Comparison of ENCODE assay signal across 9 cellular contexts in genomic region chr2:37809525-37809924, GRCh38.
A peak's percentile ranks its signal among the peaks of the same experiment; 100 is the strongest.
DNase-seq lines count a peak whose midpoint lies in the region; ATAC-seq and TF ChIP-seq lines count a peak whose summit lies in the region.
"Had no signal": no experiment of that assay in that cellular context is flagged by ENCODE, and none has a peak within 500 bp of the region (broad histone marks: within the 10 kb centered on the region; RNA-seq: fewer than 3 reads in every experiment).

No MANE protein-coding gene starts in this region.

- peaks cover 4% of the 10 kb centered on the region for H3K9me3 ChIP-seq in RWPE2 (ENCODE audit: severe bottlenecking)
- H3K9me3 ChIP-seq in sigmoid colon: no peaks in the 10 kb centered on the region

- no peaks in the 10 kb centered on the region for H3K9me3 Mint-ChIP-seq in natural killer cell treated with Interleukin-12 subunit alpha and Interleukin-12 subunit beta and Interleukin-15 and Interleukin-18, amount 100 ng/mL, for 72 hours

- no peak overlapping the region for H3K4me3 Mint-ChIP-seq in natural killer cell treated with Interleukin-12 subunit alpha and Interleukin-12 subunit beta and Interleukin-15 and Interleukin-18, amount 100 ng/mL, for 72 hours

- H3K4me1 Mint-ChIP-seq in natural killer cell treated with Interleukin-12 subunit alpha and Interleukin-12 subunit beta and Interleukin-15 and Interleukin-18, amount 100 ng/mL, for 72 hours (ENCODE audit: low read depth in 2 of 2): peaks cover 0 to 6% of the 10 kb centered on the region in 2 donors

- no peaks in the 10 kb centered on the region for H3K27me3 ChIP-seq in H7 (ENCODE audit: control insufficient read depth, insufficient read depth, low read length)
- H3K27me3 ChIP-seq in RWPE2 (ENCODE audit: insufficient read depth, poor library complexity, severe bottlenecking): no peaks in the 10 kb centered on the region
- H3K27me3 ChIP-seq in sigmoid colon: no peaks in the 10 kb centered on the region

- peaks cover 0 to 3% of the 10 kb centered on the region in 2 donors for H3K27me3 Mint-ChIP-seq in natural killer cell treated with Interleukin-12 subunit alpha and Interleukin-12 subunit beta and Interleukin-15 and Interleukin-18, amount 100 ng/mL, for 72 hours

- H3K27ac ChIP-seq in RWPE2 (ENCODE audit: poor library complexity, severe bottlenecking) (no peak overlapping the region), sigmoid colon (peak overlapping the region; percentile 52 to 82 (median 66))

- intact Hi-C loops in sigmoid colon (cut with DNase I): no loop called here

- no peaks in the 10 kb centered on the region for H3K36me3 ChIP-seq in H7 (replicated peaks; ENCODE audit: control insufficient read depth, insufficient read depth, low read length)
- no peaks in the 10 kb centered on the region for H3K36me3 ChIP-seq in RWPE2 (ENCODE audit: low read depth)
- no peaks in the 10 kb centered on the region for H3K36me3 ChIP-seq in sigmoid colon

- peak; percentile 56 for TF ChIP-seq CTCF in RWPE2 (IDR thresholded peaks at IDR 0.05; ENCODE audit: poor library complexity, severe bottlenecking)
- peak; percentile 67 for TF ChIP-seq CTCF in fibroblast of villous mesenchyme (IDR thresholded peaks at IDR 0.05; ENCODE audit: insufficient read depth, low read depth, low read length)
- peak in 1 of 4 experiments; percentile 21 for TF ChIP-seq CTCF in sigmoid colon (IDR thresholded peaks at IDR 0.05)
- TF ChIP-seq CTCF in omental fat pad (IDR thresholded peaks at IDR 0.05): no peak

- H3K27ac Mint-ChIP-seq in natural killer cell treated with Interleukin-12 subunit alpha and Interleukin-12 subunit beta and Interleukin-15 and Interleukin-18, amount 100 ng/mL, for 72 hours: no peak overlapping the region

- TF ChIP-seq POLR2A in sigmoid colon (IDR thresholded peaks at IDR 0.05): no peak

- ATAC-seq in RWPE2 (ENCODE audit: low read depth) (no peak), omental fat pad (ENCODE audit: low FRiP score) (no peak)
- ATAC-seq in natural killer cell treated with Interleukin-12 subunit alpha and Interleukin-12 subunit beta and Interleukin-15 and Interleukin-18, amount 100 ng/mL, for 72 hours: no peak

- H3K4me1 ChIP-seq in RWPE2 (ENCODE audit: insufficient read depth, poor library complexity, severe bottlenecking) (no peaks in the 10 kb centered on the region), sigmoid colon (peaks cover 0 to 19% (median 18%) of the 10 kb centered on the region in 4 donors)

- peak; percentile 49 for DNase-seq in H7
- DNase-seq in RWPE2 (ENCODE audit: low spot score): no peak
- DNase-seq in fibroblast of villous mesenchyme (ENCODE audit: low read depth): peak; percentile 85
- no peak for DNase-seq in sigmoid colon
- DNase-seq in omental fat pad (ENCODE audit: low spot score): no peak
- DNase-seq in RKO (ENCODE audit: low spot score): no peak
- no peak for DNase-seq in NCI-H1105 treated with DMSO at 0.1 percent for 48 hours (lab: John Stamatoyannopoulos, UW)
- DNase-seq in natural killer cell treated with Interleukin-12 subunit alpha and Interleukin-12 subunit beta and Interleukin-15 and Interleukin-18, amount 100 ng/mL, for 72 hours (ENCODE audit: low spot score): no peak
- DNase-seq: aorta had no signal

- no peak overlapping the region for H3K4me3 ChIP-seq in H7 (ENCODE audit: insufficient read depth, low read depth, low read length)
- no peak overlapping the region for H3K4me3 ChIP-seq in RWPE2 (ENCODE audit: severe bottlenecking)
- H3K4me3 ChIP-seq in fibroblast of villous mesenchyme (ENCODE audit: low read depth, low read length): no peak overlapping the region
- no peak overlapping the region for H3K4me3 ChIP-seq in sigmoid colon

- H3K36me3 Mint-ChIP-seq in natural killer cell treated with Interleukin-12 subunit alpha and Interleukin-12 subunit beta and Interleukin-15 and Interleukin-18, amount 100 ng/mL, for 72 hours: peaks cover 20% of the 10 kb centered on the region

- WGBS in sigmoid colon, 2 donors: 7 to 49% methylated on average over 1 of the region's 1 CpG

- TF ChIP-seq EP300 in sigmoid colon (IDR thresholded peaks at IDR 0.05): no peak

Comparison
In these comparisons a context has a peak if more than half of its experiments do, and no peak if none do; other contexts are left out.
1. DNase-seq: peak in H7 (single experiment) and fibroblast of villous mesenchyme (single experiment); none in RWPE2 (single experiment), sigmoid colon (single experiment), omental fat pad (single experiment), RKO (single experiment), NCI-H1105 treated with DMSO at 0.1 percent for 48 hours (single experiment) and natural killer cell treated with Interleukin-12 subunit alpha and Interleukin-12 subunit beta and Interleukin-15 and Interleukin-18, amount 100 ng/mL, for 72 hours (single experiment).
2. CTCF ChIP-seq: peak in RWPE2 (single experiment) and fibroblast of villous mesenchyme (single experiment); none in omental fat pad (0 of 3).